Comparison of ENCODE assay signal across 24 cellular contexts in the genomic region with DNA sequence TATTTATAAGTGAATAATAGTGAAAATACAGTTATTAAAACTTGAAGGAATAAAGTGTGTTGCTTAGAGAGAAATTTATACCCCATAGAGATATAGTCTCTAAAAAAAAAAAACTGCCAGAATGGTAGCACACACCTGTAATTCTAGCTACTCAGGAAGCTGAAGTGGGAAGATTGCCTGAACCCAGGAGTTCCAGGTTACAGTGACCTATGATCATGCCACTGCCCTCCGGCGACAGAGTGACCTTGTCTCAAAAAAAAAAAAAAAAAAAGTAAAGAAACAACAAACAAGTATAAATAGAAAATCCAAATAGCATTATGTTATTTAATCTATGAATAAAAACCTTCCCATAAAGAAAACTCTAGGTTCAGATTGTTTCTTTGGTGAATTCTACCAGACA. TPM values are rescaled to one million over a fixed set of nuclear protein-coding genes. Genes with fewer than 3 reads are reported as not detected.
DNase-seq lines count a peak whose midpoint lies in the region; ATAC-seq, FAIRE-seq and TF ChIP-seq lines count a peak whose summit lies in the region.
"Had no signal": no experiment of that assay in that cellular context is flagged by ENCODE, and none has a peak within 500 bp of the region (broad histone marks: within the 10 kb centered on the region; RNA-seq: fewer than 3 reads in every experiment).

No MANE protein-coding gene starts in this region.

- TF ChIP-seq POLR2A in HepG2 (IDR thresholded peaks at IDR 0.05; ENCODE audit: insufficient read depth in 1 of 2, low read depth in 2 of 2, low read length in 2 of 2) (no peak), right lobe of liver (IDR thresholded peaks at IDR 0.05) (no peak)

- no peaks in the 10 kb centered on the region for H3K27me3 ChIP-seq in HepG2 (ENCODE audit: control insufficient read depth in 1 of 2, insufficient read depth in 2 of 2, low read length in 2 of 2)
- H3K27me3 ChIP-seq in right lobe of liver, result no peaks in the 10 kb centered on the region
- H3K27me3 ChIP-seq: BLaER1 treated with 17β-estradiol and CSF1 and Interleukin-3, amounts not matched to agents 10 nM and 100 nM had no signal

- H3K79me2 ChIP-seq in HepG2 (ENCODE audit: insufficient read depth, low read length), result peaks cover 10% of the 10 kb centered on the region

- no peak overlapping the region for H3K9ac ChIP-seq in HepG2 (ENCODE audit: insufficient read depth, low read depth, low read length)
- H3K9ac ChIP-seq: BLaER1 treated with 17β-estradiol and CSF1 and Interleukin-3, amounts not matched to agents 10 nM and 100 nM had no signal

- peaks cover 15% of the 10 kb centered on the region; the same call in 1 of the 2 replicates for H3K4me1 ChIP-seq in HepG2 (ENCODE audit: insufficient read depth, low read length)
- H3K4me1 ChIP-seq in right lobe of liver, result peaks cover 0 to 5% (median 0%) of the 10 kb centered on the region in 4 donors

- WGBS in HepG2 (ENCODE audit: low lambda C conversion rate), result 46% methylated on average over 2 of the region's 2 CpGs
- WGBS in right lobe of liver (ENCODE audit: insufficient coverage, low coverage, low lambda C conversion rate, missing lambda C conversion rate), result 41% methylated on average over 2 of the region's 2 CpGs

- POLR2A ChIA-PET in HepG2 (lab: Yijun Ruan, JAX), result no interaction called here

- no peak overlapping the region for H2AFZ ChIP-seq in HepG2 (ENCODE audit: low read length)

- in situ Hi-C loops in HepG2 (cut with HindIII; ENCODE audit: extremely low pct_ligation_motif_present, low pct_unique_long_range_greater_than_20kb), result no loop called here

- BruUV-seq in HepG2 (replicated peaks; lab: Mats Ljungman, UMichigan), result no TSS peak

- no peak overlapping the region for H3K4me3 ChIP-seq in HepG2 (replicated peaks in 1 of 3; ENCODE audit: insufficient read depth in 1 of 3, low read depth in 2 of 3, low read length in 3 of 3)
- H3K4me3 ChIP-seq in right lobe of liver, result no peak overlapping the region
- H3K4me3 ChIP-seq: A549; BLaER1 treated with 17β-estradiol and CSF1 and Interleukin-3, amounts not matched to agents 10 nM and 100 nM; GM12878 had no signal

- FAIRE-seq in islet of Langerhans (lab: Jason Lieb, UNC) (peak; percentile 71), HepG2 (lab: Jason Lieb, UNC) (no peak)
- FAIRE-seq: A549, GM12878, GM12892, GM18507 had no signal

- no peaks in the 10 kb centered on the region for H3K9me3 ChIP-seq in HepG2 (ENCODE audit: low read length)
- H3K9me3 ChIP-seq in right lobe of liver, result no peaks in the 10 kb centered on the region
- H3K9me3 ChIP-seq: A549; BLaER1 treated with 17β-estradiol and CSF1 and Interleukin-3, amounts not matched to agents 10 nM and 100 nM had no signal

- no peaks in the 10 kb centered on the region for H3K9me3 Mint-ChIP-seq in stimulated activated memory B cell treated with anti-CD40 and anti-IgM and Interleukin-4, amounts not matched to agents 10 μg/mL and 1 μg/mL and 100 μg/mL, for 72 hours
- H3K9me3 Mint-ChIP-seq: CD4-positive, alpha-beta T cell; CD8-positive, alpha-beta T cell had no signal

- ATAC-seq in HepG2 (no peak), right lobe of liver (peak; percentile 33 to 77 (median 56))
- ATAC-seq in stimulated activated memory B cell treated with anti-CD40 and anti-IgM and Interleukin-4, amounts not matched to agents 10 μg/mL and 1 μg/mL and 100 μg/mL, for 72 hours, result no peak
- ATAC-seq: A549; CD8-positive, alpha-beta T cell; GM12878 had no signal

- TF ChIP-seq CTCF in HepG2 (CRISPR knock-in tag; IDR thresholded peaks at IDR 0.05) (no peak), right lobe of liver (IDR thresholded peaks at IDR 0.05) (no peak)

- H3K27me3 Mint-ChIP-seq in stimulated activated memory B cell treated with anti-CD40 and anti-IgM and Interleukin-4, amounts not matched to agents 10 μg/mL and 1 μg/mL and 100 μg/mL, for 72 hours, result no peaks in the 10 kb centered on the region
- H3K27me3 Mint-ChIP-seq: B cell; CD4-positive, alpha-beta T cell had no signal

- H3K4me2 ChIP-seq in HepG2 (ENCODE audit: low read depth, low read length), result no peak overlapping the region
- H3K4me2 ChIP-seq: A549; BLaER1 treated with 17β-estradiol and CSF1 and Interleukin-3, amounts not matched to agents 10 nM and 100 nM had no signal

- TF ChIP-seq EP300 in HepG2 (IDR thresholded peaks at IDR 0.05; ENCODE audit: low read depth in 2 of 2, low read length in 2 of 2), result no peak
- TF ChIP-seq EP300 in HepG2 (CRISPR knock-in tag; IDR thresholded peaks at IDR 0.05; ENCODE audit: borderline replicate concordance), result no peak

- no peak overlapping the region for H3K4me3 Mint-ChIP-seq in stimulated activated memory B cell treated with anti-CD40 and anti-IgM and Interleukin-4, amounts not matched to agents 10 μg/mL and 1 μg/mL and 100 μg/mL, for 72 hours
- H3K4me3 Mint-ChIP-seq: B cell; CD4-positive, alpha-beta T cell; CD8-positive, alpha-beta T cell had no signal

- no peak overlapping the region for H3K27ac Mint-ChIP-seq in stimulated activated memory B cell treated with anti-CD40 and anti-IgM and Interleukin-4, amounts not matched to agents 10 μg/mL and 1 μg/mL and 100 μg/mL, for 72 hours
- H3K27ac Mint-ChIP-seq: B cell; CD4-positive, alpha-beta T cell; CD8-positive, alpha-beta T cell had no signal

- peaks cover 26% of the 10 kb centered on the region for H3K36me3 Mint-ChIP-seq in stimulated activated memory B cell treated with anti-CD40 and anti-IgM and Interleukin-4, amounts not matched to agents 10 μg/mL and 1 μg/mL and 100 μg/mL, for 72 hours

- CTCF ChIA-PET in HepG2 (lab: Yijun Ruan, JAX; ENCODE audit: low intra/inter-chr PET ratio, low total read pairs), result interaction anchor here (0.8 kb wide), 1 partner anchor 32 kb away, joined by 3 read pairs; no protein-coding TSS in a partner anchor

- DNase-seq in HepG2 (ENCODE audit: low spot score) (no peak), right lobe of liver (no peak), COLO668 (lab: John Stamatoyannopoulos, UW; ENCODE audit: unreplicated experiment) (no peak)
- DNase-seq: AML-193; CD4-positive, alpha-beta T cell; CD8-positive, alpha-beta T cell; COR-L47; DMS 273 treated with DMSO at 0.1 percent for 48 hours; DMS153; DMS53; DMS79; DND-41; EL; GDM1 had no signal

- H3K36me3 ChIP-seq in HepG2 (replicated peaks in 1 of 2; ENCODE audit: control insufficient read depth in 1 of 2, insufficient read depth in 2 of 2, low read length in 2 of 2) (peaks cover 0 to 2% of the 10 kb centered on the region in 2 experiments; a peak in 2 of 5 replicates), right lobe of liver (no peaks in the 10 kb centered on the region)

- intact Hi-C loops in HepG2 (cut with micrococcal nuclease; ENCODE audit: unreplicated experiment), result no loop called here
- intact Hi-C loops in right lobe of liver (cut with DNase I), result no loop called here

- no peaks in the 10 kb centered on the region for H4K20me1 ChIP-seq in HepG2 (ENCODE audit: insufficient read depth, low read length)
- H4K20me1 ChIP-seq: BLaER1 treated with 17β-estradiol and CSF1 and Interleukin-3, amounts not matched to agents 10 nM and 100 nM had no signal

- H3K27ac ChIP-seq in HepG2 (ENCODE audit: extremely low read length, insufficient read depth, low read length) (no peak overlapping the region), right lobe of liver (no peak overlapping the region)
- H3K27ac ChIP-seq: 22Rv1; A549; BLaER1 treated with 17β-estradiol and CSF1 and Interleukin-3, amounts not matched to agents 10 nM and 100 nM; C4-2B had no signal

- H3K4me1 Mint-ChIP-seq in stimulated activated memory B cell treated with anti-CD40 and anti-IgM and Interleukin-4, amounts not matched to agents 10 μg/mL and 1 μg/mL and 100 μg/mL, for 72 hours, result peaks cover 16% of the 10 kb centered on the region
- H3K4me1 Mint-ChIP-seq: B cell had no signal

- no peak for TF ChIP-seq RAD21 in HepG2 (CRISPR knock-in tag; IDR thresholded peaks at IDR 0.05)

TF ChIP-seq in HepG2, 621 proteins besides CTCF, POLR2A, EP300 and RAD21 (continues in another document):
- no peak for TF ChIP-seq ZNF180 (CRISPR knock-in tag; IDR thresholded peaks at IDR 0.05; ENCODE audit: borderline replicate concordance, low read depth)
- 0 out of 2 replicates have a peak, but pooled peaks have one; percentile 32 for TF ChIP-seq GATAD2A (CRISPR knock-in tag; IDR thresholded peaks at IDR 0.05)
- TF ChIP-seq, protein P1, sequence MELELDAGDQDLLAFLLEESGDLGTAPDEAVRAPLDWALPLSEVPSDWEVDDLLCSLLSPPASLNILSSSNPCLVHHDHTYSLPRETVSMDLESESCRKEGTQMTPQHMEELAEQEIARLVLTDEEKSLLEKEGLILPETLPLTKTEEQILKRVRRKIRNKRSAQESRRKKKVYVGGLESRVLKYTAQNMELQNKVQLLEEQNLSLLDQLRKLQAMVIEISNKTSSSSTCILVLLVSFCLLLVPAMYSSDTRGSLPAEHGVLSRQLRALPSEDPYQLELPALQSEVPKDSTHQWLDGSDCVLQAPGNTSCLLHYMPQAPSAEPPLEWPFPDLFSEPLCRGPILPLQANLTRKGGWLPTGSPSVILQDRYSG (CRISPR knock-in tag; IDR thresholded peaks at IDR 0.05), result no peak

RNA-seq across cellular contexts. Expression of a gene that starts 7.4 kb away (rescaled TPM):
- total RNA-seq in HepG2 (2016; rRNA removed; fragmentation: Illumina TruSeq; extraction: Trizol) (99.0 and 159 TPM in 2 replicates), right lobe of liver (10 to 100 TPM; 21.7 to 31.8 (median 26.8) TPM)
- total RNA-seq in HepG2 (2016; cell fraction: cytosol; rRNA removed; fragmentation: Illumina TruSeq; extraction: Trizol; ENCODE audit: low read depth), result 13.8 and 16.6 TPM in 2 replicates
- total RNA-seq in HepG2 (2016; cell fraction: insoluble cytoplasmic fraction; rRNA removed; fragmentation: Illumina TruSeq; extraction: Trizol), result 107 and 167 TPM in 2 replicates
- 27.7 and 34.8 TPM in 2 replicates for total RNA-seq in HepG2 (2016; cell fraction: membrane; rRNA removed; fragmentation: Illumina TruSeq; extraction: Trizol)
- total RNA-seq in HepG2 (2016; cell fraction: nucleus; rRNA removed; fragmentation: Illumina TruSeq; extraction: Trizol), result 78.6 and 83.3 TPM in 2 replicates
- 33.0 and 39.4 TPM in 2 replicates for polyA plus RNA-seq in HepG2 (2011; rRNA removed)
- 12.4 and 18.2 TPM in 2 replicates for polyA plus RNA-seq in HepG2 (2011; cell fraction: cytosol; rRNA removed)
- polyA plus RNA-seq in HepG2 (2011; cell fraction: nucleus; rRNA removed), result 33.3 and 39.4 TPM in 2 replicates
- polyA plus RNA-seq in HepG2 (2012), result 60.7 and 80.2 TPM in 2 replicates
- 5.1 and 5.9 TPM in 2 replicates for polyA plus RNA-seq in HepG2 (2016; cell fraction: cytosol; fragmentation: Illumina TruSeq; extraction: Trizol; ENCODE audit: low read depth)
- 103 and 105 TPM in 2 replicates for polyA plus RNA-seq in HepG2 (2016; cell fraction: insoluble cytoplasmic fraction; fragmentation: Illumina TruSeq; extraction: Trizol; ENCODE audit: low read depth)
- 12.6 and 14.4 TPM in 2 replicates for polyA plus RNA-seq in HepG2 (2016; cell fraction: membrane; fragmentation: Illumina TruSeq; extraction: Trizol; ENCODE audit: low read depth)
- polyA plus RNA-seq in HepG2 (2016; cell fraction: nucleus; fragmentation: Illumina TruSeq; extraction: Trizol; ENCODE audit: insufficient read depth, low read depth), result 46.9 and 49.0 TPM in 2 replicates
- polyA minus RNA-seq in HepG2 (2011; rRNA and poly(A)+ RNA removed; ENCODE audit: low replicate concordance), result 9.0 and 17.9 TPM in 2 replicates
- polyA minus RNA-seq in HepG2 (2011; cell fraction: cytosol; rRNA and poly(A)+ RNA removed), result 50.4 and 57.0 TPM in 2 replicates
- polyA minus RNA-seq in HepG2 (2011; cell fraction: nucleus; rRNA and poly(A)+ RNA removed), result 169 and 218 TPM in 2 replicates

Comparison
In these comparisons a context has a peak if more than half of its experiments do, and no peak if none do; other contexts are left out.
1. ATAC-seq: peak in right lobe of liver (4 of 4); none in HepG2 (single experiment) and stimulated activated memory B cell treated with anti-CD40 and anti-IgM and Interleukin-4, amounts not matched to agents 10 μg/mL and 1 μg/mL and 100 μg/mL, for 72 hours (single experiment).